1 cellular context compared by ENCODE assay signal in genomic region chr11:61361686-61362541, GRCh38.
TF ChIP-seq lines count a peak whose summit lies in the region.

TSS of gene CYB561A3 (minus strand) at chr11:61361882. CDS start at chr11:61356713, 5,169 bp downstream.
TSS of gene TMEM138 (plus strand) at chr11:61362374. CDS start at chr11:61364391, 2,017 bp downstream.

TF ChIP-seq in GM12878, 131 proteins besides CTCF, POLR2A, EP300 and RAD21 (continued from another document):
- TF ChIP-seq, protein P1, sequence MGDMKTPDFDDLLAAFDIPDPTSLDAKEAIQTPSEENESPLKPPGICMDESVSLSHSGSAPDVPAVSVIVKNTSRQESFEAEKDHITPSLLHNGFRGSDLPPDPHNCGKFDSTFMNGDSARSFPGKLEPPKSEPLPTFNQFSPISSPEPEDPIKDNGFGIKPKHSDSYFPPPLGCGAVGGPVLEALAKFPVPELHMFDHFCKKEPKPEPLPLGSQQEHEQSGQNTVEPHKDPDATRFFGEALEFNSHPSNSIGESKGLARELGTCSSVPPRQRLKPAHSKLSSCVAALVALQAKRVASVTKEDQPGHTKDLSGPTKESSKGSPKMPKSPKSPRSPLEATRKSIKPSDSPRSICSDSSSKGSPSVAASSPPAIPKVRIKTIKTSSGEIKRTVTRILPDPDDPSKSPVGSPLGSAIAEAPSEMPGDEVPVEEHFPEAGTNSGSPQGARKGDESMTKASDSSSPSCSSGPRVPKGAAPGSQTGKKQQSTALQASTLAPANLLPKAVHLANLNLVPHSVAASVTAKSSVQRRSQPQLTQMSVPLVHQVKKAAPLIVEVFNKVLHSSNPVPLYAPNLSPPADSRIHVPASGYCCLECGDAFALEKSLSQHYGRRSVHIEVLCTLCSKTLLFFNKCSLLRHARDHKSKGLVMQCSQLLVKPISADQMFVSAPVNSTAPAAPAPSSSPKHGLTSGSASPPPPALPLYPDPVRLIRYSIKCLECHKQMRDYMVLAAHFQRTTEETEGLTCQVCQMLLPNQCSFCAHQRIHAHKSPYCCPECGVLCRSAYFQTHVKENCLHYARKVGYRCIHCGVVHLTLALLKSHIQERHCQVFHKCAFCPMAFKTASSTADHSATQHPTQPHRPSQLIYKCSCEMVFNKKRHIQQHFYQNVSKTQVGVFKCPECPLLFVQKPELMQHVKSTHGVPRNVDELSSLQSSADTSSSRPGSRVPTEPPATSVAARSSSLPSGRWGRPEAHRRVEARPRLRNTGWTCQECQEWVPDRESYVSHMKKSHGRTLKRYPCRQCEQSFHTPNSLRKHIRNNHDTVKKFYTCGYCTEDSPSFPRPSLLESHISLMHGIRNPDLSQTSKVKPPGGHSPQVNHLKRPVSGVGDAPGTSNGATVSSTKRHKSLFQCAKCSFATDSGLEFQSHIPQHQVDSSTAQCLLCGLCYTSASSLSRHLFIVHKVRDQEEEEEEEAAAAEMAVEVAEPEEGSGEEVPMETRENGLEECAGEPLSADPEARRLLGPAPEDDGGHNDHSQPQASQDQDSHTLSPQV (IDR thresholded peaks at IDR 0.05), result no peak
- TF ChIP-seq GABPA (IDR thresholded peaks at IDR 0.05; ENCODE audit: low read depth), result peak; percentile 92
- TF ChIP-seq, protein P2, sequence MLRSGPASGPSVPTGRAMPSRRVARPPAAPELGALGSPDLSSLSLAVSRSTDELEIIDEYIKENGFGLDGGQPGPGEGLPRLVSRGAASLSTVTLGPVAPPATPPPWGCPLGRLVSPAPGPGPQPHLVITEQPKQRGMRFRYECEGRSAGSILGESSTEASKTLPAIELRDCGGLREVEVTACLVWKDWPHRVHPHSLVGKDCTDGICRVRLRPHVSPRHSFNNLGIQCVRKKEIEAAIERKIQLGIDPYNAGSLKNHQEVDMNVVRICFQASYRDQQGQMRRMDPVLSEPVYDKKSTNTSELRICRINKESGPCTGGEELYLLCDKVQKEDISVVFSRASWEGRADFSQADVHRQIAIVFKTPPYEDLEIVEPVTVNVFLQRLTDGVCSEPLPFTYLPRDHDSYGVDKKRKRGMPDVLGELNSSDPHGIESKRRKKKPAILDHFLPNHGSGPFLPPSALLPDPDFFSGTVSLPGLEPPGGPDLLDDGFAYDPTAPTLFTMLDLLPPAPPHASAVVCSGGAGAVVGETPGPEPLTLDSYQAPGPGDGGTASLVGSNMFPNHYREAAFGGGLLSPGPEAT (IDR thresholded peaks at IDR 0.05; ENCODE audit: low read depth), result peak; percentile 74; the same call in 1 of the 2 replicates
- no peak for TF ChIP-seq ZSCAN29 (IDR thresholded peaks at IDR 0.05)
- TF ChIP-seq, protein P3, sequence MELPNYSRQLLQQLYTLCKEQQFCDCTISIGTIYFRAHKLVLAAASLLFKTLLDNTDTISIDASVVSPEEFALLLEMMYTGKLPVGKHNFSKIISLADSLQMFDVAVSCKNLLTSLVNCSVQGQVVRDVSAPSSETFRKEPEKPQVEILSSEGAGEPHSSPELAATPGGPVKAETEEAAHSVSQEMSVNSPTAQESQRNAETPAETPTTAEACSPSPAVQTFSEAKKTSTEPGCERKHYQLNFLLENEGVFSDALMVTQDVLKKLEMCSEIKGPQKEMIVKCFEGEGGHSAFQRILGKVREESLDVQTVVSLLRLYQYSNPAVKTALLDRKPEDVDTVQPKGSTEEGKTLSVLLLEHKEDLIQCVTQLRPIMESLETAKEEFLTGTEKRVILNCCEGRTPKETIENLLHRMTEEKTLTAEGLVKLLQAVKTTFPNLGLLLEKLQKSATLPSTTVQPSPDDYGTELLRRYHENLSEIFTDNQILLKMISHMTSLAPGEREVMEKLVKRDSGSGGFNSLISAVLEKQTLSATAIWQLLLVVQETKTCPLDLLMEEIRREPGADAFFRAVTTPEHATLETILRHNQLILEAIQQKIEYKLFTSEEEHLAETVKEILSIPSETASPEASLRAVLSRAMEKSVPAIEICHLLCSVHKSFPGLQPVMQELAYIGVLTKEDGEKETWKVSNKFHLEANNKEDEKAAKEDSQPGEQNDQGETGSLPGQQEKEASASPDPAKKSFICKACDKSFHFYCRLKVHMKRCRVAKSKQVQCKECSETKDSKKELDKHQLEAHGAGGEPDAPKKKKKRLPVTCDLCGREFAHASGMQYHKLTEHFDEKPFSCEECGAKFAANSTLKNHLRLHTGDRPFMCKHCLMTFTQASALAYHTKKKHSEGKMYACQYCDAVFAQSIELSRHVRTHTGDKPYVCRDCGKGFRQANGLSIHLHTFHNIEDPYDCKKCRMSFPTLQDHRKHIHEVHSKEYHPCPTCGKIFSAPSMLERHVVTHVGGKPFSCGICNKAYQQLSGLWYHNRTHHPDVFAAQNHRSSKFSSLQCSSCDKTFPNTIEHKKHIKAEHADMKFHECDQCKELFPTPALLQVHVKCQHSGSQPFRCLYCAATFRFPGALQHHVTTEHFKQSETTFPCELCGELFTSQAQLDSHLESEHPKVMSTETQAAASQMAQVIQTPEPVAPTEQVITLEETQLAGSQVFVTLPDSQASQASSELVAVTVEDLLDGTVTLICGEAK (IDR thresholded peaks at IDR 0.05; ENCODE audit: borderline replicate concordance), result peak; percentile 92
- no peak for TF ChIP-seq NFXL1 (IDR thresholded peaks at IDR 0.05; ENCODE audit: borderline replicate concordance)
